In genomic region chr15:40047413-40048154, GRCh38 we compare ENCODE assay signal across 1 cellular context.
TF ChIP-seq lines count a peak whose summit lies in the region.

No MANE protein-coding gene starts in this region.

TF ChIP-seq in HepG2, 621 proteins besides CTCF, POLR2A, EP300 and RAD21 (continued from another document):
- TF ChIP-seq ZBTB40 (IDR thresholded peaks at IDR 0.05) = no peak
- TF ChIP-seq ZBTB40 (CRISPR knock-in tag; IDR thresholded peaks at IDR 0.05) = peak; percentile 34; the same call in 1 of the 2 replicates
- peak; percentile 74 for TF ChIP-seq ZBTB33 (CRISPR knock-in tag; IDR thresholded peaks at IDR 0.05)
- peak; percentile 54; the same call in 1 of the 2 replicates for TF ChIP-seq CEBPB (IDR thresholded peaks at IDR 0.05; ENCODE audit: borderline replicate concordance, low read depth, low read length)
- peak; percentile 65 for TF ChIP-seq ZNF687 (CRISPR knock-in tag; IDR thresholded peaks at IDR 0.05)
- peak; percentile 55; the same call in 1 of the 2 replicates for TF ChIP-seq TBX2 (CRISPR knock-in tag; IDR thresholded peaks at IDR 0.05; ENCODE audit: borderline replicate concordance)
- TF ChIP-seq ZNF17 (CRISPR knock-in tag; IDR thresholded peaks at IDR 0.05) = no peak
- TF ChIP-seq GABPB1 (CRISPR knock-in tag; IDR thresholded peaks at IDR 0.05) = peak; percentile 53; the same call in 1 of the 2 replicates
- peak; percentile 34; the same call in 1 of the 2 replicates for TF ChIP-seq CEBPG (CRISPR knock-in tag; IDR thresholded peaks at IDR 0.05)
- TF ChIP-seq EED (CRISPR knock-in tag; IDR thresholded peaks at IDR 0.05) = 0 out of 2 replicates have a peak, but pooled peaks have one; percentile 38
- peak; percentile 50 for TF ChIP-seq ELF1 (CRISPR knock-in tag; IDR thresholded peaks at IDR 0.05)
- no peak for TF ChIP-seq NFIC (IDR thresholded peaks at IDR 0.05; ENCODE audit: low read length)
- TF ChIP-seq SALL1 (CRISPR knock-in tag; IDR thresholded peaks at IDR 0.05) = 0 out of 2 replicates have a peak, but pooled peaks have one; percentile 26
- 0 out of 2 replicates have a peak, but pooled peaks have one; percentile 35 for TF ChIP-seq ZNF788 (CRISPR knock-in tag; IDR thresholded peaks at IDR 0.05; ENCODE audit: borderline replicate concordance)
- TF ChIP-seq SATB2 (CRISPR knock-in tag; IDR thresholded peaks at IDR 0.05) = no peak
- peak; percentile 81 for TF ChIP-seq ELF3 (CRISPR knock-in tag; IDR thresholded peaks at IDR 0.05)
